Comparison of ENCODE assay signal across 8 cellular contexts in genomic region chr2:177211602-177212105, GRCh38. TPM values are rescaled to one million over a fixed set of nuclear protein-coding genes. Genes with fewer than 3 reads are reported as not detected.
DNase-seq lines count a peak whose midpoint lies in the region; ATAC-seq, FAIRE-seq and TF ChIP-seq lines count a peak whose summit lies in the region.

No MANE protein-coding gene starts in this region.

- H3K36me3 ChIP-seq in HUES6 (ENCODE audit: control insufficient read depth, insufficient read depth, low read length) (peaks cover 33% of the 10 kb centered on the region), bronchial epithelial cell (ENCODE audit: control insufficient read depth, insufficient read depth, low read length) (peaks cover 2% of the 10 kb centered on the region), muscle layer of duodenum (ENCODE audit: control insufficient read depth in 1 of 2, insufficient read depth in 2 of 2, low read length in 2 of 2) (peaks cover 16% of the 10 kb centered on the region in 2 donors)

- H3K9ac ChIP-seq in HUES6 (ENCODE audit: low read length), result peak overlapping the region; percentile 95

- peak; percentile 10 for DNase-seq in AG20443 (ENCODE audit: low spot score)
- no peak for DNase-seq in bronchial epithelial cell (ENCODE audit: low read depth)
- no peak for DNase-seq in GM10266 (ENCODE audit: extremely low spot score)
- no peak for DNase-seq in effector CD4-positive, alpha-beta T cell

- H3K9me3 ChIP-seq in HUES6 (ENCODE audit: control insufficient read depth, insufficient read depth, low read depth, low read length) (no peaks in the 10 kb centered on the region), muscle layer of duodenum (ENCODE audit: control insufficient read depth in 1 of 2, low read length in 2 of 2) (no peaks in the 10 kb centered on the region)

- H3K27ac ChIP-seq in HUES6 (ENCODE audit: low read depth, low read length), result peak overlapping the region; percentile 94
- H3K27ac ChIP-seq in muscle layer of duodenum (ENCODE audit: low read length), result peak overlapping the region; percentile 97

- peaks cover 20% of the 10 kb centered on the region for H3K4me1 ChIP-seq in HUES6 (ENCODE audit: control insufficient read depth, insufficient read depth, low read length)
- H3K4me1 ChIP-seq in muscle layer of duodenum (ENCODE audit: control insufficient read depth in 1 of 2, insufficient read depth in 2 of 2, low read length in 2 of 2), result peaks cover 9 to 33% of the 10 kb centered on the region in 2 donors

- no peak for FAIRE-seq in bronchial epithelial cell (lab: Jason Lieb, UNC)

- TF ChIP-seq CTCF in bronchial epithelial cell (IDR thresholded peaks at IDR 0.05; ENCODE audit: insufficient read depth, low read length, severe bottlenecking) (no peak), GM10266 (IDR thresholded peaks at IDR 0.05; ENCODE audit: control insufficient read depth, insufficient read depth, low read depth, missing control alignments) (no peak)

- ATAC-seq in GM18511 (IDR thresholded peaks at IDR 0.05; ENCODE audit: unreplicated experiment) (no peak), HG02870 (IDR thresholded peaks at IDR 0.05; ENCODE audit: unreplicated experiment) (no peak)

- H3K4me3 ChIP-seq in HUES6 (ENCODE audit: low read depth, low read length), result peak overlapping the region; percentile 94
- H3K4me3 ChIP-seq in bronchial epithelial cell (ENCODE audit: low read depth, low read length), result peak overlapping the region; percentile 48
- H3K4me3 ChIP-seq in muscle layer of duodenum (ENCODE audit: low read depth in 1 of 2, low read length in 2 of 2), result peak overlapping the region; percentile 52 to 83

- H3K27me3 ChIP-seq in HUES6 (ENCODE audit: control insufficient read depth, insufficient read depth, low read length) (no peaks in the 10 kb centered on the region), bronchial epithelial cell (ENCODE audit: control insufficient read depth, insufficient read depth, low read length) (no peaks in the 10 kb centered on the region), muscle layer of duodenum (ENCODE audit: low read depth, low read length) (no peaks in the 10 kb centered on the region)

RNA-seq across cellular contexts. Expression of gene HNRNPA3, which starts 0.9 kb away (rescaled TPM):
- 30.5 and 34.3 TPM in 2 replicates for total RNA-seq in bronchial epithelial cell

RNA-seq across cellular contexts. Expression of gene NFE2L2, which starts 52.9 kb away (rescaled TPM):
- total RNA-seq in bronchial epithelial cell, result 64.5 and 68.5 TPM in 2 replicates
